13 cellular contexts compared by ENCODE assay signal in the genomic region with DNA sequence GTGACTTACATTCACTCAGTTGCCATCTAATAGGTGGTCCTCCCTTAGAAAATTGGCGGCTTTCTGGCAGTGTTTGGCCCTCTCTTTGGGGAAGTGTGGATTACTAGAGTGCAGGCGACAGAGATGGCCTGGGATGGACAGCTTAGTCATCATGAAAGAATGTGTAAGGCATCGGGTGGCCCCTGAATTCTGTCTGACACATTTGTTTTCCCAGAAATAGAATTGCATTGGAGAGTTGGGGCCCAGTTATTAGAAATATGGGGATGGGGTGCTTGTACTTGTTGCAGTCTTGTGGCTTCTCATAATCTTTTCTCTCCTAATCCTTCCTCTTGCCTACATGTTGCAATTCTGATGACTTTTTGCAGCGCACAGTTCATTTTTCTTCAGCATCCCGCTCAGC. TPM values are rescaled to one million over a fixed set of nuclear protein-coding genes. Genes with fewer than 3 reads are reported as not detected.
DNase-seq lines count a peak whose midpoint lies in the region; ATAC-seq, FAIRE-seq and TF ChIP-seq lines count a peak whose summit lies in the region.
"Had no signal": no experiment of that assay in that cellular context is flagged by ENCODE, and none has a peak within 500 bp of the region (broad histone marks: within the 10 kb centered on the region; RNA-seq: fewer than 3 reads in every experiment).

No MANE protein-coding gene starts in this region.

- peak in 1 of 2 experiments; percentile 27 for DNase-seq in Caco-2
- DNase-seq in MG63: peak; percentile 33
- peak in 3 of 4 experiments; percentile 9 to 28 (median 11) for DNase-seq in K562 (ENCODE audit: extremely low read depth in 1 of 4, low spot score in 3 of 4)
- no peak for DNase-seq in mesothelial cell of epicardium (ENCODE audit: low spot score in 2 of 2, unreplicated experiment in 2 of 2)
- no peak for DNase-seq in WERI-Rb-1
- no peak for DNase-seq in left lobe of liver (ENCODE audit: low spot score)
- DNase-seq in NCI-H226: no peak
- DNase-seq in activated CD4-positive, CD25-positive, alpha-beta regulatory T cell treated with anti-CD3 and anti-CD28 coated beads, Interleukin-2, amount 50 U/mL, for 72 hours: no peak
- DNase-seq: activated CD4-positive, alpha-beta T cell treated with anti-CD3 and anti-CD28 coated beads for 1 hour; activated T-cell treated with anti-CD3 and anti-CD28 coated beads, Interleukin-2, amount 50 U/mL, for 48 hours; CD4-positive, CD25-positive, alpha-beta regulatory T cell; NCI-H2227 treated with DMSO at 0.1 percent for 48 hours; SHP77 treated with DMSO at 0.1 percent for 48 hours had no signal

- 22% methylated on average over 5 of the region's 5 CpGs for WGBS in K562 (ENCODE audit: insufficient coverage, low coverage, missing lambda C conversion rate)

- intact Hi-C loops in Caco-2 (cut with micrococcal nuclease; ENCODE audit: unreplicated experiment) (no loop called here), K562 (cut with micrococcal nuclease) (no loop called here)

- H3K27me3 Mint-ChIP-seq in Caco-2 (ENCODE audit: insufficient read depth, unreplicated experiment) (no peaks in the 10 kb centered on the region), mesothelial cell of epicardium (ENCODE audit: low read depth) (no peaks in the 10 kb centered on the region)

- ATAC-seq in K562 (peak; percentile 63), left lobe of liver (no peak)

- H3K4me3 ChIP-seq in Caco-2 (ENCODE audit: low read depth, low read length): no peak overlapping the region
- H3K4me3 ChIP-seq in MG63: no peak overlapping the region
- H3K4me3 ChIP-seq in K562: no peak overlapping the region
- H3K4me3 ChIP-seq in WERI-Rb-1 (ENCODE audit: low read depth, low read length): no peak overlapping the region

- no peak for TF ChIP-seq CTCF in Caco-2 (IDR thresholded peaks at IDR 0.05; ENCODE audit: insufficient read depth in 1 of 2, low read depth in 1 of 2, low read length in 1 of 2, severe bottlenecking in 1 of 2, unreplicated experiment in 1 of 2)
- TF ChIP-seq CTCF in K562 (IDR thresholded peaks at IDR 0.05 in 2 of 3, conservative IDR thresholded peaks at IDR 0.05 in 1 of 3; ENCODE audit: insufficient read depth in 2 of 3, low read depth in 1 of 3, low read length in 3 of 3): no peak
- TF ChIP-seq CTCF in mesothelial cell of epicardium (IDR thresholded peaks at IDR 0.05; ENCODE audit: unreplicated experiment): no peak
- no peak for TF ChIP-seq CTCF in WERI-Rb-1 (IDR thresholded peaks at IDR 0.05; ENCODE audit: low read depth, low read length)

- in situ Hi-C loops in K562 (cut with MboI): no loop called here

- BruUV-seq in Caco-2 (replicated peaks; lab: Mats Ljungman, UMichigan) (no TSS peak), K562 (replicated peaks; lab: Mats Ljungman, UMichigan) (no TSS peak)

- H3K4me1 Mint-ChIP-seq in Caco-2 (ENCODE audit: low read depth, unreplicated experiment): peaks cover 65% of the 10 kb centered on the region
- H3K4me1 Mint-ChIP-seq in mesothelial cell of epicardium: peaks cover 58% of the 10 kb centered on the region

- H3K4me1 ChIP-seq in Caco-2: peaks cover 44% of the 10 kb centered on the region
- H3K4me1 ChIP-seq in K562 (replicated peaks in 1 of 2; ENCODE audit: control insufficient read depth in 2 of 2, insufficient read depth in 2 of 2, low read length in 2 of 2): peaks cover 0 to 6% of the 10 kb centered on the region in 2 experiments; a peak in 3 of 5 replicates

- peaks cover 3% of the 10 kb centered on the region for H3K9me3 Mint-ChIP-seq in Caco-2 (ENCODE audit: unreplicated experiment)
- no peaks in the 10 kb centered on the region for H3K9me3 Mint-ChIP-seq in mesothelial cell of epicardium

- H3K9me3 ChIP-seq in Caco-2 (no peaks in the 10 kb centered on the region), MG63 (no peaks in the 10 kb centered on the region), K562 (replicated peaks; ENCODE audit: control insufficient read depth, insufficient read depth, low read depth, low read length) (no peaks in the 10 kb centered on the region), WERI-Rb-1 (ENCODE audit: severe bottlenecking) (no peaks in the 10 kb centered on the region)

- H3K79me2 ChIP-seq in K562 (ENCODE audit: control insufficient read depth, insufficient read depth, low read length): no peaks in the 10 kb centered on the region

- H4K20me1 ChIP-seq in K562 (replicated peaks; ENCODE audit: control insufficient read depth, insufficient read depth, low read length): no peaks in the 10 kb centered on the region

- no peak overlapping the region for H3K4me3 Mint-ChIP-seq in Caco-2 (ENCODE audit: unreplicated experiment)
- H3K4me3 Mint-ChIP-seq in mesothelial cell of epicardium: no peak overlapping the region
- H3K4me3 Mint-ChIP-seq: CD4-positive, CD25-positive, alpha-beta regulatory T cell had no signal

- no peak for TF ChIP-seq EP300 in K562 (IDR thresholded peaks at IDR 0.05; ENCODE audit: low read length)

- CTCF ChIA-PET in Caco-2 (lab: Charles Lee) (no interaction called here), K562 (lab: Yijun Ruan, JAX; ENCODE audit: low intra/inter-chr PET ratio) (no interaction called here)

- H3K36me3 Mint-ChIP-seq in Caco-2 (ENCODE audit: insufficient read depth, unreplicated experiment) (peaks cover 63% of the 10 kb centered on the region), mesothelial cell of epicardium (peaks cover 14% of the 10 kb centered on the region)
- H3K36me3 Mint-ChIP-seq: CD4-positive, CD25-positive, alpha-beta regulatory T cell had no signal

- FAIRE-seq in K562 (lab: Jason Lieb, UNC): no peak

- H3K27ac Mint-ChIP-seq in Caco-2 (ENCODE audit: unreplicated experiment) (peak overlapping the region; percentile 10), mesothelial cell of epicardium (peak overlapping the region; percentile 5)
- H3K27ac Mint-ChIP-seq: CD4-positive, CD25-positive, alpha-beta regulatory T cell had no signal

- H3K36me3 ChIP-seq in Caco-2 (ENCODE audit: control insufficient read depth, insufficient read depth, low read length) (peaks cover 5% of the 10 kb centered on the region; the same call in 1 of the 2 replicates), MG63 (peaks cover 12% of the 10 kb centered on the region), K562 (ENCODE audit: control insufficient read depth, insufficient read depth, low read length) (no peaks in the 10 kb centered on the region), WERI-Rb-1 (no peaks in the 10 kb centered on the region)

- H3K27ac ChIP-seq in K562 (ENCODE audit: extremely low read depth, low read depth, low read length): no peak overlapping the region
- no peak overlapping the region for H3K27ac ChIP-seq in WERI-Rb-1

- H2AFZ ChIP-seq in K562 (ENCODE audit: low read depth, low read length): no peak overlapping the region

- no peak overlapping the region for H3K9ac ChIP-seq in K562 (ENCODE audit: insufficient read depth in 1 of 2, low read depth in 2 of 2, low read length in 2 of 2)

- no peak for TF ChIP-seq RAD21 in K562 (CRISPR knock-in tag; conservative IDR thresholded peaks at IDR 0.05 in 1 of 2, IDR thresholded peaks at IDR 0.05 in 1 of 2)

- no peaks in the 10 kb centered on the region for H3K27me3 ChIP-seq in Caco-2 (replicated peaks; ENCODE audit: control insufficient read depth, insufficient read depth, low read length)
- H3K27me3 ChIP-seq in MG63: no peaks in the 10 kb centered on the region
- no peaks in the 10 kb centered on the region for H3K27me3 ChIP-seq in K562 (ENCODE audit: control insufficient read depth in 2 of 2, insufficient read depth in 2 of 2, low read length in 2 of 2)
- no peaks in the 10 kb centered on the region for H3K27me3 ChIP-seq in WERI-Rb-1 (ENCODE audit: insufficient read depth, low read depth, severe bottlenecking)

- H3K9me1 ChIP-seq in K562 (ENCODE audit: control insufficient read depth, insufficient read depth, low read length): no peaks in the 10 kb centered on the region

- no peak overlapping the region; the same call in 1 of the 2 replicates for H3K4me2 ChIP-seq in K562 (ENCODE audit: insufficient read depth, low read length)

- POLR2A ChIA-PET in Caco-2 (lab: Charles Lee): no interaction called here
- POLR2A ChIA-PET in K562 (lab: Yijun Ruan, JAX): no interaction called here

- TF ChIP-seq POLR2A in K562 (conservative IDR thresholded peaks at IDR 0.05): no peak

TF ChIP-seq in K562, 482 proteins besides CTCF, POLR2A, EP300 and RAD21 (continues in another document):
- no peak for TF ChIP-seq ELK3 (CRISPR knock-in tag; IDR thresholded peaks at IDR 0.05)

RNA-seq across cellular contexts. Expression of gene TCF7L2, which starts 13.8 kb away (rescaled TPM):
- total RNA-seq in Caco-2 (2022) (45.4 and 50.9 TPM in 2 replicates), K562 (2014; rRNA removed) (0.32 and 0.41 TPM in 2 replicates), K562 (2014; rRNA removed; fragmentation: Illumina TruSeq; extraction: Trizol) (0.48 and 0.80 TPM in 2 replicates), K562 (2015; rRNA removed; fragmentation: Illumina TruSeq; extraction: Trizol) (0.68 and 1.2 TPM in 2 replicates), K562 (2021) (2.0 and 2.8 TPM in 2 replicates), mesothelial cell of epicardium (76.4 to 84.0 TPM (median 78.0 TPM) in 3 replicates), left lobe of liver (18.7 TPM)
- 0.89 TPM in 1 of 2 replicates, not detected in the other for total RNA-seq in MG63 (2014; rRNA removed; shearing (Covaris generic); ENCODE audit: low replicate concordance)
- total RNA-seq in K562 (2011; cell fraction: chromatin; rRNA removed; ENCODE audit: low replicate concordance): 1.9 and 4.4 TPM in 2 replicates
- 2.4 and 3.0 TPM in 2 replicates for total RNA-seq in K562 (2011; cell fraction: nucleolus; rRNA removed)
- total RNA-seq in K562 (2011; cell fraction: nucleoplasm; rRNA removed): 1.9 and 2.7 TPM in 2 replicates
- polyA plus RNA-seq in K562 (2011; rRNA removed) (0.42 and 0.53 TPM in 2 replicates), K562 (2014; fragmentation: Illumina TruSeq; extraction: Trizol) (2.1 and 2.4 TPM in 2 replicates), K562 (2014; fragmentation: Nextera tagmentation; extraction: Ambion mirVana) (under 1 TPM; 0.52 to 0.92 TPM), K562 (2014; rRNA removed) (0.39 and 1.4 TPM in 2 replicates)
- polyA plus RNA-seq in K562 (2011; cell fraction: cytosol; rRNA removed): 0.15 and 0.35 TPM in 2 replicates
- 1.6 and 2.2 TPM in 2 replicates for polyA plus RNA-seq in K562 (2011; cell fraction: nucleus; rRNA removed)
- polyA plus RNA-seq in K562 (2012): 1.4 and 2.2 TPM in 2 replicates
- 0.25 and 0.69 TPM in 2 replicates for polyA minus RNA-seq in K562 (2011; rRNA and poly(A)+ RNA removed)
- polyA minus RNA-seq in K562 (2011; cell fraction: cytosol; rRNA and poly(A)+ RNA removed): 0.91 and 1.5 TPM in 2 replicates
- polyA minus RNA-seq in K562 (2011; cell fraction: nucleus; rRNA and poly(A)+ RNA removed): 1.6 and 2.4 TPM in 2 replicates

Comparison
In these comparisons a context has a peak if more than half of its experiments do, and no peak if none do; other contexts are left out.
1. DNase-seq: peak in MG63 (single experiment) and K562 (3 of 4); none in mesothelial cell of epicardium (0 of 2), WERI-Rb-1 (single experiment), left lobe of liver (single experiment), NCI-H226 (single experiment) and activated CD4-positive, CD25-positive, alpha-beta regulatory T cell treated with anti-CD3 and anti-CD28 coated beads, Interleukin-2, amount 50 U/mL, for 72 hours (single experiment).